Comparison of ENCODE assay signal across 8 cellular contexts in genomic region chr5:122192883-122193496, GRCh38.
DNase-seq lines count a peak whose midpoint lies in the region; ATAC-seq, FAIRE-seq and TF ChIP-seq lines count a peak whose summit lies in the region.

No MANE protein-coding gene starts in this region.

- no peak overlapping the region for H3K27ac ChIP-seq in keratinocyte (ENCODE audit: control insufficient read depth, insufficient read depth, low read length)
- H3K27ac ChIP-seq in tibial artery: no peak overlapping the region

- H3K9me1 ChIP-seq in keratinocyte (ENCODE audit: control insufficient read depth, extremely low read depth, insufficient read depth, low read length): no peaks in the 10 kb centered on the region

- no peak overlapping the region for H3K4me2 ChIP-seq in keratinocyte (ENCODE audit: control insufficient read depth, extremely low read depth, insufficient read depth, low read depth, low read length)

- no peaks in the 10 kb centered on the region for H3K36me3 Mint-ChIP-seq in brain

- intact Hi-C loops in tibial artery (cut with DNase I; ENCODE audit: low total_unique reads): loop anchor here (2.0 to 10.0 kb wide), 2 partner anchors 222 to 302 kb away; no protein-coding TSS in a partner anchor

- no peaks in the 10 kb centered on the region for H3K79me2 ChIP-seq in keratinocyte (ENCODE audit: control insufficient read depth, insufficient read depth, low read length)

- H3K4me3 ChIP-seq in keratinocyte (ENCODE audit: control insufficient read depth in 2 of 3, extremely low read depth in 1 of 3, insufficient read depth in 2 of 3, low read depth in 1 of 3, low read length in 3 of 3) (no peak overlapping the region), tibial artery (no peak overlapping the region)

- peak; percentile 5 for FAIRE-seq in keratinocyte (lab: Jason Lieb, UNC)

- peaks cover 21% of the 10 kb centered on the region for H3K4me1 Mint-ChIP-seq in brain

- TF ChIP-seq CTCF in brain (conservative IDR thresholded peaks at IDR 0.05) (peak; percentile 73 to 80), keratinocyte (optimal IDR thresholded peaks at IDR 0.05 in 1 of 3, IDR thresholded peaks at IDR 0.05 in 1 of 3, conservative IDR thresholded peaks at IDR 0.05 in 1 of 3; ENCODE audit: extremely low read depth in 1 of 3, insufficient read depth in 2 of 3, low read length in 3 of 3) (peak; percentile 43 to 48 (median 48)), tibial artery (IDR thresholded peaks at IDR 0.05) (peak; percentile 55 to 72)

- DNase-seq in ELR (ENCODE audit: low read depth) (peak; percentile 77), NCI-H748 treated with DMSO at 0.1 percent for 48 hours (lab: John Stamatoyannopoulos, UW) (peak; percentile 73), keratinocyte (ENCODE audit: low read depth, low spot score) (peak; percentile 17), tibial artery (no peak)
- DNase-seq in stimulated activated CD4-positive, alpha-beta T cell treated with anti-CD3 and anti-CD28 coated beads, Interleukin-4, amount 100 ng/mL, for 24 hours: no peak

- no peaks in the 10 kb centered on the region for H3K9me3 Mint-ChIP-seq in brain

- H4K20me1 ChIP-seq in keratinocyte (ENCODE audit: control insufficient read depth, extremely low read depth, insufficient read depth, low read length): no peaks in the 10 kb centered on the region

- H3K27me3 ChIP-seq in keratinocyte (ENCODE audit: control insufficient read depth, extremely low read depth, insufficient read depth, low read length) (no peaks in the 10 kb centered on the region), tibial artery (no peaks in the 10 kb centered on the region)

- no peak overlapping the region for H3K9ac ChIP-seq in keratinocyte (ENCODE audit: control insufficient read depth, extremely low read depth, insufficient read depth, low read length)

- H3K27me3 Mint-ChIP-seq in brain: peaks cover 3% of the 10 kb centered on the region

- ATAC-seq in GM21447 (IDR thresholded peaks at IDR 0.05; ENCODE audit: unreplicated experiment): peak; percentile 68
- ATAC-seq in HG03521 (IDR thresholded peaks at IDR 0.05; ENCODE audit: unreplicated experiment): peak; percentile 73

- dilution Hi-C loops in keratinocyte (cut with MboI; ENCODE audit: extremely low pct_ligation_motif_present, low sequenced_read_pairs): no loop called here

- H3K36me3 ChIP-seq in keratinocyte (ENCODE audit: control insufficient read depth in 2 of 2, extremely low read depth in 1 of 2, insufficient read depth in 2 of 2, low read length in 2 of 2) (no peaks in the 10 kb centered on the region), tibial artery (no peaks in the 10 kb centered on the region)

- no peak overlapping the region for H3K4me3 Mint-ChIP-seq in brain

- H3K4me1 ChIP-seq in keratinocyte (ENCODE audit: control insufficient read depth, extremely low read depth, insufficient read depth, low read length): peaks cover 1% of the 10 kb centered on the region
- H3K4me1 ChIP-seq in tibial artery: peaks cover 0 to 3% (median 0%) of the 10 kb centered on the region in 4 donors

- no peak overlapping the region for H2AFZ ChIP-seq in keratinocyte (ENCODE audit: control insufficient read depth, low read length)

- H3K27ac Mint-ChIP-seq in brain: peak overlapping the region in 2 of 5 experiments; percentile 21 to 31

- H3K9me3 ChIP-seq in keratinocyte (ENCODE audit: control insufficient read depth, low read depth, low read length): no peaks in the 10 kb centered on the region
- H3K9me3 ChIP-seq in tibial artery: no peaks in the 10 kb centered on the region

Comparison
In these comparisons a context has a peak if more than half of its experiments do, and no peak if none do; other contexts are left out.
1. DNase-seq: peak in ELR (single experiment), NCI-H748 treated with DMSO at 0.1 percent for 48 hours (single experiment) and keratinocyte (single experiment); none in tibial artery (0 of 2) and stimulated activated CD4-positive, alpha-beta T cell treated with anti-CD3 and anti-CD28 coated beads, Interleukin-4, amount 100 ng/mL, for 24 hours (single experiment).
2. Peak in every context shown above with its lines, with median percentiles within 50 percentile points of each other: CTCF ChIP-seq.